23 cellular contexts compared by ENCODE assay signal in the genomic region with DNA sequence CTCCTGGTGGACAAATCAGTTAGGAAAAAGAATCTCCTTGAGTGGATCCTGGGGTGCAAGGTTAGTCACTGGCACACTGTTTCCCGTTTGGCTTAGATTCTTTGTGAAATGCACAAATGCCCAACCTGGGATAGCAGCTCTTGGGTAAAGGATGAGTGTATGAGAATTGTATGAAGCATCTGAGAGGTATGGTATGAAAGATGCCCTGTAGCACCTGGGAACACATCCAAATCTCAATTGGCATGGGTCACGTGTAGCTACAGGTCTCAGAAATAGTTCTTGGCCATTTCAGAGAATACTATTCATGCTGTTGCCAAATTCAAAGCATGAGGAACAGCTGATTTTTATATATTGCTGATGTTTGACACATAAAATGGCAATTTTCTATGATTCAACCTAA.
"Had no signal": no experiment of that assay in that cellular context is flagged by ENCODE, and none has a peak within 500 bp of the region (broad histone marks: within the 10 kb centered on the region; RNA-seq: fewer than 3 reads in every experiment).

No MANE protein-coding gene starts in this region.

- H3K4me3 ChIP-seq: cardiac muscle cell, SJSA1 had no signal

- H3K27me3 ChIP-seq: cardiac muscle cell, SJSA1 had no signal

- H3K27ac ChIP-seq: cardiac muscle cell, SJSA1 had no signal

- H3K4me1 ChIP-seq: SJSA1 had no signal

- H3K9me3 ChIP-seq: SJSA1 had no signal

- H3K36me3 ChIP-seq: cardiac muscle cell, SJSA1 had no signal

- DNase-seq: activated CD4-positive, alpha-beta T cell treated with anti-CD3 and anti-CD28 coated beads for 48 hours; activated CD4-positive, alpha-beta T cell treated with anti-CD3 and anti-CD28 coated beads, Interleukin-2, amount 50 U/mL, for 4 hours; activated CD4-positive, CD25-positive, alpha-beta regulatory T cell treated with anti-CD3 and anti-CD28 coated beads, Interleukin-2, amount 50 U/mL, for 72 hours; activated CD8-positive, alpha-beta memory T cell treated with anti-CD3 and anti-CD28 coated beads, Interleukin-2, amount 50 U/mL, for 48 hours; activated CD8-positive, alpha-beta T cell treated with anti-CD3 and anti-CD28 coated beads, Interleukin-2, amount 10 ng/mL, durations not matched to agents 7 days and 5 days; activated effector memory CD4-positive, alpha-beta T cell treated with Interleukin-2 at 50 U/mL for 16 hours; activated naive CD4-positive, alpha-beta T cell; activated T-cell treated with anti-CD3 and anti-CD28 coated beads, Interleukin-2, amount 50 U/mL, for 1 hour; aorta; IMR-90; KBM-7; MV-4-11; NCI-H1092 treated with DMSO at 0.1 percent for 48 hours; NCI-H1436 treated with DMSO at 0.1 percent for 48 hours; NCI-H187; NCI-H524; NCI-H748 treated with DMSO at 0.1 percent for 48 hours; OCI-M1; RPMI8226; SHP77; T-helper 9 cell had no signal
